In genomic region chr22:40680819-40681183, GRCh38 we compare ENCODE assay signal across 18 cellular contexts. TPM values are rescaled to one million over a fixed set of nuclear protein-coding genes. Genes with fewer than 3 reads are reported as not detected.
DNase-seq lines count a peak whose midpoint lies in the region; ATAC-seq, FAIRE-seq and TF ChIP-seq lines count a peak whose summit lies in the region.
"Had no signal": no experiment of that assay in that cellular context is flagged by ENCODE, and none has a peak within 500 bp of the region (broad histone marks: within the 10 kb centered on the region; RNA-seq: fewer than 3 reads in every experiment).

No MANE protein-coding gene starts in this region.

- H3K4me1 Mint-ChIP-seq in activated T-helper 2 cell treated with anti-CD3 and anti-CD28 coated beads, Interferon-gamma antibody, Interleukin-2, Interleukin-4, amounts not matched to agents 10 μg/mL and 5 μg/mL and 100 μg/mL, durations not matched to agents 14 hours and 24 hours and 36 hours (ENCODE audit: low read depth) = peaks cover 29% of the 10 kb centered on the region
- H3K4me1 Mint-ChIP-seq in glutamatergic neuron (ENCODE audit: low read depth, unreplicated experiment) = peaks cover 18% of the 10 kb centered on the region
- peaks cover 53% of the 10 kb centered on the region for H3K4me1 Mint-ChIP-seq in nephron
- H3K4me1 Mint-ChIP-seq in naive thymus-derived CD8-positive, alpha-beta T cell = peaks cover 9 to 22% (median 15%) of the 10 kb centered on the region in 4 donors
- H3K4me1 Mint-ChIP-seq in effector memory CD8-positive, alpha-beta T cell (ENCODE audit: low read depth in 2 of 2) = peaks cover 13 to 14% of the 10 kb centered on the region in 2 donors

- DNase-seq in activated T-helper 2 cell treated with anti-CD3 and anti-CD28 coated beads, Interferon-gamma antibody, Interleukin-2, Interleukin-4, amounts not matched to agents 10 μg/mL and 5 μg/mL and 100 μg/mL, durations not matched to agents 14 hours and 24 hours and 36 hours (ENCODE audit: low spot score) = no peak
- no peak for DNase-seq in glutamatergic neuron
- no peak for DNase-seq in urothelium cell line (ENCODE audit: low spot score)
- no peak for DNase-seq in naive thymus-derived CD8-positive, alpha-beta T cell
- DNase-seq in effector memory CD8-positive, alpha-beta T cell = no peak
- DNase-seq in activated T-cell treated with anti-CD3 and anti-CD28 coated beads for 4 hours = no peak
- DNase-seq: ACHN, DMS79 treated with DMSO at 0.1 percent for 48 hours, HCEC 1CT, KG1, NCI-H1105 treated with DMSO at 0.1 percent for 48 hours, NCI-H510A treated with DMSO at 0.1 percent for 48 hours, NCI-H774, OCI-M1, Right ventricle myocardium superior had no signal

- no peaks in the 10 kb centered on the region for H3K36me3 Mint-ChIP-seq in activated T-helper 2 cell treated with anti-CD3 and anti-CD28 coated beads, Interferon-gamma antibody, Interleukin-2, Interleukin-4, amounts not matched to agents 10 μg/mL and 5 μg/mL and 100 μg/mL, durations not matched to agents 14 hours and 24 hours and 36 hours (ENCODE audit: low read depth)
- no peaks in the 10 kb centered on the region for H3K36me3 Mint-ChIP-seq in glutamatergic neuron (ENCODE audit: unreplicated experiment)
- no peaks in the 10 kb centered on the region for H3K36me3 Mint-ChIP-seq in nephron (ENCODE audit: low read depth)
- H3K36me3 Mint-ChIP-seq in naive thymus-derived CD8-positive, alpha-beta T cell = no peaks in the 10 kb centered on the region
- H3K36me3 Mint-ChIP-seq in effector memory CD8-positive, alpha-beta T cell (ENCODE audit: insufficient read depth) = peaks cover 6% of the 10 kb centered on the region
- H3K36me3 Mint-ChIP-seq: CD14-positive monocyte had no signal

- intact Hi-C loops in activated T-helper 2 cell treated with anti-CD3 and anti-CD28 coated beads, Interferon-gamma antibody, Interleukin-2, Interleukin-4, amounts not matched to agents 10 μg/mL and 5 μg/mL and 100 μg/mL, durations not matched to agents 14 hours and 24 hours and 36 hours (cut with micrococcal nuclease) = loop anchor here (5.0 kb wide), 1 partner anchor 216 kb away; no protein-coding TSS in a partner anchor

- H3K27ac Mint-ChIP-seq in activated T-helper 2 cell treated with anti-CD3 and anti-CD28 coated beads, Interferon-gamma antibody, Interleukin-2, Interleukin-4, amounts not matched to agents 10 μg/mL and 5 μg/mL and 100 μg/mL, durations not matched to agents 14 hours and 24 hours and 36 hours = peak overlapping the region; percentile 18
- H3K27ac Mint-ChIP-seq in glutamatergic neuron (ENCODE audit: unreplicated experiment) = peak overlapping the region; percentile 2
- peak overlapping the region; percentile 75 to 78 (median 75) for H3K27ac Mint-ChIP-seq in nephron
- H3K27ac Mint-ChIP-seq in naive thymus-derived CD8-positive, alpha-beta T cell = peak overlapping the region in 2 of 10 donors; percentile 31 to 80
- no peak overlapping the region for H3K27ac Mint-ChIP-seq in effector memory CD8-positive, alpha-beta T cell

- POLR2A ChIA-PET in naive thymus-derived CD8-positive, alpha-beta T cell (lab: Charles Lee) = no interaction called here

- peaks cover 9% of the 10 kb centered on the region for H3K27me3 Mint-ChIP-seq in activated T-helper 2 cell treated with anti-CD3 and anti-CD28 coated beads, Interferon-gamma antibody, Interleukin-2, Interleukin-4, amounts not matched to agents 10 μg/mL and 5 μg/mL and 100 μg/mL, durations not matched to agents 14 hours and 24 hours and 36 hours (ENCODE audit: low read depth)
- H3K27me3 Mint-ChIP-seq in glutamatergic neuron (ENCODE audit: unreplicated experiment) (no peaks in the 10 kb centered on the region), nephron (ENCODE audit: low read depth) (peaks cover 24% of the 10 kb centered on the region)
- H3K27me3 Mint-ChIP-seq in naive thymus-derived CD8-positive, alpha-beta T cell = peaks cover 0 to 25% (median 11%) of the 10 kb centered on the region in 5 donors
- H3K27me3 Mint-ChIP-seq in effector memory CD8-positive, alpha-beta T cell = peaks cover 24 to 31% of the 10 kb centered on the region in 2 donors

- H3K9me3 Mint-ChIP-seq in activated T-helper 2 cell treated with anti-CD3 and anti-CD28 coated beads, Interferon-gamma antibody, Interleukin-2, Interleukin-4, amounts not matched to agents 10 μg/mL and 5 μg/mL and 100 μg/mL, durations not matched to agents 14 hours and 24 hours and 36 hours = no peaks in the 10 kb centered on the region
- H3K9me3 Mint-ChIP-seq in glutamatergic neuron (ENCODE audit: unreplicated experiment) = peaks cover 1% of the 10 kb centered on the region
- peaks cover 2% of the 10 kb centered on the region for H3K9me3 Mint-ChIP-seq in nephron
- no peaks in the 10 kb centered on the region for H3K9me3 Mint-ChIP-seq in naive thymus-derived CD8-positive, alpha-beta T cell
- no peaks in the 10 kb centered on the region for H3K9me3 Mint-ChIP-seq in effector memory CD8-positive, alpha-beta T cell
- H3K9me3 Mint-ChIP-seq: CD14-positive monocyte had no signal

- no peak for ATAC-seq in naive thymus-derived CD8-positive, alpha-beta T cell
- no peak for ATAC-seq in effector memory CD8-positive, alpha-beta T cell (replicated peaks)
- ATAC-seq in HG03175 (IDR thresholded peaks at IDR 0.05; ENCODE audit: unreplicated experiment) = no peak

- H3K4me3 Mint-ChIP-seq in activated T-helper 2 cell treated with anti-CD3 and anti-CD28 coated beads, Interferon-gamma antibody, Interleukin-2, Interleukin-4, amounts not matched to agents 10 μg/mL and 5 μg/mL and 100 μg/mL, durations not matched to agents 14 hours and 24 hours and 36 hours (ENCODE audit: low read depth) = no peak overlapping the region
- H3K4me3 Mint-ChIP-seq in glutamatergic neuron (ENCODE audit: unreplicated experiment) (no peak overlapping the region), nephron (peak overlapping the region in 2 of 3 experiments; percentile 79 to 80)
- H3K4me3 Mint-ChIP-seq in naive thymus-derived CD8-positive, alpha-beta T cell = no peak overlapping the region
- H3K4me3 Mint-ChIP-seq in effector memory CD8-positive, alpha-beta T cell = no peak overlapping the region

- TF ChIP-seq CTCF in glutamatergic neuron (IDR thresholded peaks at IDR 0.05; ENCODE audit: partially characterized antibody, unreplicated experiment) = no peak
- TF ChIP-seq CTCF in nephron (IDR thresholded peaks at IDR 0.05; ENCODE audit: unreplicated experiment in 3 of 3) = no peak

- peak; percentile 30 for FAIRE-seq in urothelium cell line (lab: Jason Lieb, UNC)

RNA-seq across cellular contexts. Expression of gene MCHR1, which starts 1.5 kb away (rescaled TPM):
- not detected in 2 replicates for total RNA-seq in activated T-helper 2 cell treated with anti-CD3 and anti-CD28 coated beads, Interferon-gamma antibody, Interleukin-2, Interleukin-4, amounts not matched to agents 10 μg/mL and 5 μg/mL and 100 μg/mL, durations not matched to agents 14 hours and 24 hours and 36 hours
- total RNA-seq in glutamatergic neuron (ENCODE audit: unreplicated experiment) = 1.7 TPM
- total RNA-seq in naive thymus-derived CD8-positive, alpha-beta T cell = not detected
- polyA plus RNA-seq in naive thymus-derived CD8-positive, alpha-beta T cell = under 1 TPM in 1 of 3 donors, not detected in 2; 0.16 TPM

RNA-seq across cellular contexts. Expression of gene MRTFA, which starts 44.3 kb away (rescaled TPM):
- 48.9 and 51.6 TPM in 2 replicates for total RNA-seq in activated T-helper 2 cell treated with anti-CD3 and anti-CD28 coated beads, Interferon-gamma antibody, Interleukin-2, Interleukin-4, amounts not matched to agents 10 μg/mL and 5 μg/mL and 100 μg/mL, durations not matched to agents 14 hours and 24 hours and 36 hours
- 91.7 TPM for total RNA-seq in glutamatergic neuron (ENCODE audit: unreplicated experiment)
- total RNA-seq in naive thymus-derived CD8-positive, alpha-beta T cell = 100 to 1,000 TPM; 120 to 122 TPM
- 10 to 100 TPM; 10.7 to 31.0 (median 21.8) TPM for polyA plus RNA-seq in naive thymus-derived CD8-positive, alpha-beta T cell

Comparison
In these comparisons a context has a peak if more than half of its experiments do, and no peak if none do; other contexts are left out.
1. H3K27ac Mint-ChIP-seq: peak in activated T-helper 2 cell treated with anti-CD3 and anti-CD28 coated beads, Interferon-gamma antibody, Interleukin-2, Interleukin-4, amounts not matched to agents 10 μg/mL and 5 μg/mL and 100 μg/mL, durations not matched to agents 14 hours and 24 hours and 36 hours (single experiment), glutamatergic neuron (single experiment) and nephron (3 of 3); none in effector memory CD8-positive, alpha-beta T cell (0 of 2).
2. H3K4me3 Mint-ChIP-seq: peak in nephron (2 of 3); none in activated T-helper 2 cell treated with anti-CD3 and anti-CD28 coated beads, Interferon-gamma antibody, Interleukin-2, Interleukin-4, amounts not matched to agents 10 μg/mL and 5 μg/mL and 100 μg/mL, durations not matched to agents 14 hours and 24 hours and 36 hours (single experiment), glutamatergic neuron (single experiment), naive thymus-derived CD8-positive, alpha-beta T cell (0 of 10) and effector memory CD8-positive, alpha-beta T cell (0 of 2).